ENCODE assay signal across 30 cellular contexts in the genomic region with DNA sequence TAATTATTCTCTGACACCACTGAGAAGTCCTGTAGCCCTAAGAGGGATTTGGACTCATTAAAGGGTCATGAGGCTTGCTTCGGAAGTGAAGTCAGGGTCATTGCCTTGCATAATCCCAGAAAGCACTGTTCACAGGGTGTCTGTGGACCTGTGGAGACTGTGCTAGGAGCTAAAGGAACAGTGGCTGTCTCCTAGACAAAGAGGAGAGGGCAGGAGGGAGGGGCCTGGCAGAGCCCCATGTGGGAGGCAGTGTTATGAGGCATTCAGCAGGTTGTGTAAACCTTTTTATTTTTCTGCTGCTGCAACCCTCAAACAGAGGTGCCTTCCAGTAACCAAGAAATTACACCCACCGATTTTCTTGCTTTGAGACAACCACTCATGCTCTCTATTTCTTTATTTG. TPM values are rescaled to one million over a fixed set of nuclear protein-coding genes. Genes with fewer than 3 reads are reported as not detected.
"Had no signal": no experiment of that assay in that cellular context is flagged by ENCODE, and none has a peak within 500 bp of the region (broad histone marks: within the 10 kb centered on the region; RNA-seq: fewer than 3 reads in every experiment).

No MANE protein-coding gene starts in this region.

- H3K9me3 ChIP-seq: SK-N-SH had no signal

- H3K36me3 Mint-ChIP-seq: activated naive CD8-positive, alpha-beta T cell had no signal

- H3K4me1 Mint-ChIP-seq: activated CD4-positive, alpha-beta memory T cell treated with anti-CD3 and anti-CD28 coated beads, Interleukin-2, amount 10 ng/mL, durations not matched to agents 7 days and 5 days; activated CD4-positive, alpha-beta T cell treated with anti-CD3 and anti-CD28 coated beads for 36 hours; activated T-helper 17 cell treated with anti-CD3 and anti-CD28 coated beads, Interleukin-2, amount 50 U/mL, for 72 hours had no signal

- H3K9me3 Mint-ChIP-seq: activated CD4-positive, alpha-beta memory T cell treated with anti-CD3 and anti-CD28 coated beads, Interleukin-2, amount 10 ng/mL, durations not matched to agents 7 days and 5 days; activated naive CD4-positive, alpha-beta T cell treated with anti-CD3 and anti-CD28 coated beads for 36 hours; activated T-helper 17 cell treated with anti-CD3 and anti-CD28 coated beads, Interleukin-2, amount 50 U/mL, for 72 hours had no signal

- H3K9ac ChIP-seq: SK-N-SH had no signal

- H3K36me3 ChIP-seq: brain microvascular endothelial cell, cardiac muscle cell had no signal

- H3K27ac Mint-ChIP-seq: activated CD4-positive, alpha-beta memory T cell treated with anti-CD3 and anti-CD28 coated beads, Interleukin-2, amount 10 ng/mL, durations not matched to agents 7 days and 5 days; activated CD4-positive, alpha-beta T cell treated with anti-CD3 and anti-CD28 coated beads for 36 hours; activated naive CD4-positive, alpha-beta T cell treated with anti-CD3 and anti-CD28 coated beads for 36 hours; activated naive CD8-positive, alpha-beta T cell; activated T-helper 17 cell treated with anti-CD3 and anti-CD28 coated beads, Interleukin-2, amount 50 U/mL, for 72 hours had no signal

- ATAC-seq: activated CD4-positive, alpha-beta T cell treated with anti-CD3 and anti-CD28 coated beads for 36 hours; activated T-helper 17 cell treated with anti-CD3 and anti-CD28 coated beads, Interleukin-2, amount 50 U/mL, for 72 hours; Panc1; Right ventricle myocardium inferior had no signal

- H3K4me3 ChIP-seq: cardiac muscle cell had no signal

- DNase-seq: activated CD4-positive, alpha-beta memory T cell treated with anti-CD3 and anti-CD28 coated beads, Interleukin-2, amount 10 ng/mL, durations not matched to agents 7 days and 5 days; activated CD4-positive, alpha-beta T cell treated with anti-CD3 and anti-CD28 coated beads for 36 hours; activated CD4-positive, alpha-beta T cell treated with anti-CD3 and anti-CD28 coated beads, Interleukin-2, amount 50 U/mL, for 1 hour; activated gamma-delta T cell; activated naive CD4-positive, alpha-beta T cell treated with anti-CD3 and anti-CD28 coated beads for 36 hours; activated T-cell treated with anti-CD3 and anti-CD28 coated beads for 4 hours; activated T-cell treated with anti-CD3 and anti-CD28 coated beads, Interleukin-2, amount 50 U/mL, for 48 hours; amygdala; brain microvascular endothelial cell; MM.1S; NCI-H1105 treated with DMSO at 0.1 percent for 48 hours; NCI-H1436 treated with DMSO at 0.1 percent for 48 hours; NCI-H187; NCI-H2081; NCI-H2171; NCI-H2227 treated with DMSO at 0.1 percent for 48 hours; NCI-H510A; NCI-H526 treated with DMSO at 0.1 percent for 48 hours; RPMI8226; SK-N-SH; T-helper 1 cell had no signal

- H3K27me3 ChIP-seq: brain microvascular endothelial cell, cardiac muscle cell had no signal

- H3K4me3 Mint-ChIP-seq: activated CD4-positive, alpha-beta memory T cell treated with anti-CD3 and anti-CD28 coated beads, Interleukin-2, amount 10 ng/mL, durations not matched to agents 7 days and 5 days; activated CD4-positive, alpha-beta T cell treated with anti-CD3 and anti-CD28 coated beads for 36 hours; activated naive CD4-positive, alpha-beta T cell treated with anti-CD3 and anti-CD28 coated beads for 36 hours; activated naive CD8-positive, alpha-beta T cell; activated T-helper 17 cell treated with anti-CD3 and anti-CD28 coated beads, Interleukin-2, amount 50 U/mL, for 72 hours had no signal

- H3K4me2 ChIP-seq: SK-N-SH had no signal

- H3K27ac ChIP-seq: brain microvascular endothelial cell, cardiac muscle cell, VCaP had no signal

RNA-seq across cellular contexts. Expression of gene TMEM174, which starts 3.3 kb away (rescaled TPM):
- total RNA-seq: activated CD4-positive, alpha-beta memory T cell treated with anti-CD3 and anti-CD28 coated beads, Interleukin-2, amount 10 ng/mL, durations not matched to agents 7 days and 5 days; activated CD4-positive, alpha-beta T cell treated with anti-CD3 and anti-CD28 coated beads for 36 hours; activated CD8-positive, alpha-beta memory T cell treated with anti-CD3 and anti-CD28 coated beads for 36 hours; activated naive CD4-positive, alpha-beta T cell treated with anti-CD3 and anti-CD28 coated beads for 36 hours; activated T-helper 17 cell treated with anti-CD3 and anti-CD28 coated beads, Interleukin-2, amount 50 U/mL, for 72 hours; cardiac muscle cell; Right ventricle myocardium inferior; T-helper 2 cell treated with Interferon-gamma antibody and Interleukin-4, amounts not matched to agents 100 ng/mL and 5 ng/mL, for 36 hours had no signal
- polyA plus RNA-seq: cardiac muscle cell, SK-N-SH had no signal

RNA-seq across cellular contexts. Expression of gene TMEM171, which starts 55.9 kb away (rescaled TPM):
- total RNA-seq: activated CD4-positive, alpha-beta memory T cell treated with anti-CD3 and anti-CD28 coated beads, Interleukin-2, amount 10 ng/mL, durations not matched to agents 7 days and 5 days; activated CD4-positive, alpha-beta T cell treated with anti-CD3 and anti-CD28 coated beads for 36 hours; activated CD8-positive, alpha-beta memory T cell treated with anti-CD3 and anti-CD28 coated beads for 36 hours; activated naive CD4-positive, alpha-beta T cell treated with anti-CD3 and anti-CD28 coated beads for 36 hours; activated T-helper 17 cell treated with anti-CD3 and anti-CD28 coated beads, Interleukin-2, amount 50 U/mL, for 72 hours; cardiac muscle cell; OCI-LY7; Right ventricle myocardium inferior; T-helper 2 cell treated with Interferon-gamma antibody and Interleukin-4, amounts not matched to agents 100 ng/mL and 5 ng/mL, for 36 hours had no signal
- polyA plus RNA-seq: cardiac muscle cell had no signal
